Comparison of ENCODE assay signal across 14 cellular contexts in the genomic region with DNA sequence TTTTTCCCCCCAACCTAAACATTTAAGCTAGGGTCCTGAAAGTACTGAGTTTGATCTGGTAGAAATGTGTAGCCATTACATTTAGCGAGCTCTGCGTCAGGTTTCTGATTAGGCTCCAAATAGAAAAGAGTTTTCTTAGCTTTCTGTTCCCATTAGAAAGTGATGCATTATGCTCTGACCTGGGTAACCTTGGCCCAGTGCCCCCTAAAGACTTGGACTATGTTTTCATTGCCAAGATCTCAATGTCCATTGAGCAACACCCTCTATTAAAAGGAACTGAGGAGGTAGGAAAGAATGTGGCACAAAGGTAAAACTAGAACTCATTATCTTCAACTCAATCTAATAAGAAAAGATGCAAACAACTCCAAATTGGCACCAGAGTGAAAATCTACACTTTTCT.
"Had no signal": no experiment of that assay in that cellular context is flagged by ENCODE, and none has a peak within 500 bp of the region (broad histone marks: within the 10 kb centered on the region; RNA-seq: fewer than 3 reads in every experiment).

No MANE protein-coding gene starts in this region.

- H3K27me3 ChIP-seq: gastrocnemius medialis, neutrophil, suprapubic skin had no signal

- ATAC-seq: esophagus mucosa; naive thymus-derived CD8-positive, alpha-beta T cell; right cardiac atrium had no signal

- H3K36me3 Mint-ChIP-seq: immature natural killer cell; naive thymus-derived CD8-positive, alpha-beta T cell had no signal

- H3K27ac ChIP-seq: gastrocnemius medialis, neutrophil, suprapubic skin had no signal

- H3K36me3 ChIP-seq: gastrocnemius medialis, neutrophil, suprapubic skin had no signal

- H3K9me3 ChIP-seq: gastrocnemius medialis, mucosa of descending colon, neutrophil, suprapubic skin had no signal

- H3K27ac Mint-ChIP-seq: immature natural killer cell; naive thymus-derived CD8-positive, alpha-beta T cell had no signal

- H3K4me1 ChIP-seq: gastrocnemius medialis, suprapubic skin had no signal

- H3K4me3 ChIP-seq: gastrocnemius medialis, mucosa of descending colon, smooth muscle cell, suprapubic skin had no signal

- DNase-seq: effector memory CD4-positive, alpha-beta T cell; gastrocnemius medialis; immature natural killer cell; naive thymus-derived CD8-positive, alpha-beta T cell; stimulated activated CD4-positive, alpha-beta T cell treated with anti-CD3 and anti-CD28 coated beads, Interleukin-2, amount 100 ng/mL, for 48 hours; stimulated activated naive CD4-positive, alpha-beta T cell treated with Interleukin-2 at 50 U/mL for 16 hours; trophoblast cell had no signal

- H3K4me3 Mint-ChIP-seq: central memory CD8-positive, alpha-beta T cell; immature natural killer cell; naive thymus-derived CD8-positive, alpha-beta T cell had no signal

- H3K9me3 Mint-ChIP-seq: central memory CD8-positive, alpha-beta T cell had no signal

- H3K27me3 Mint-ChIP-seq: central memory CD8-positive, alpha-beta T cell had no signal

- H3K4me1 Mint-ChIP-seq: central memory CD8-positive, alpha-beta T cell; immature natural killer cell; naive thymus-derived CD8-positive, alpha-beta T cell had no signal
